In genomic region chrX:139929876-139930275, GRCh38 we compare ENCODE assay signal across 14 cellular contexts. TPM values are rescaled to one million over a fixed set of nuclear protein-coding genes. Genes with fewer than 3 reads are reported as not detected.
DNase-seq lines count a peak whose midpoint lies in the region; ATAC-seq and TF ChIP-seq lines count a peak whose summit lies in the region.
"Had no signal": no experiment of that assay in that cellular context is flagged by ENCODE, and none has a peak within 500 bp of the region (broad histone marks: within the 10 kb centered on the region; RNA-seq: fewer than 3 reads in every experiment).

No MANE protein-coding gene starts in this region.

- no peaks in the 10 kb centered on the region for H3K9me3 Mint-ChIP-seq in activated B cell treated with CpG ODN at 0.5 μM for 24 hours
- no peaks in the 10 kb centered on the region for H3K9me3 Mint-ChIP-seq in activated CD4-positive, alpha-beta memory T cell treated with anti-CD3 and anti-CD28 coated beads, Interleukin-2, amount 10 ng/mL, durations not matched to agents 7 days and 5 days
- H3K9me3 Mint-ChIP-seq: stimulated activated naive B cell treated with anti-CD40 and anti-IgM and Interleukin-4, amounts not matched to agents 10 μg/mL and 1 μg/mL and 100 μg/mL, for 72 hours had no signal

- DNase-seq in HFF-Myc (ENCODE audit: extremely low read depth, low read depth) (no peak), activated B cell treated with CpG ODN at 0.5 μM for 24 hours (no peak), right lobe of liver (no peak), NCI-H1694 (lab: John Stamatoyannopoulos, UW) (no peak), islet precursor cell (no peak)
- no peak for DNase-seq in activated CD4-positive, alpha-beta memory T cell treated with anti-CD3 and anti-CD28 coated beads, Interleukin-2, amount 10 ng/mL, durations not matched to agents 7 days and 5 days
- DNase-seq: HCEC 1CT; left cardiac atrium; SIG-M5; stimulated activated CD4-positive, alpha-beta T cell treated with anti-CD3 and anti-CD28 coated beads, Interleukin-2, amount 100 ng/mL, for 24 hours; stimulated activated naive B cell treated with anti-CD40 and anti-IgM and Interleukin-4, amounts not matched to agents 10 μg/mL and 1 μg/mL and 100 μg/mL, for 72 hours had no signal

- H3K4me3 ChIP-seq in BLaER1 treated with 17β-estradiol and CSF1 and Interleukin-3, amounts not matched to agents 10 nM and 100 nM: peak overlapping the region in 8 of 10 experiments; percentile 77 to 82 (median 78); a peak in 12 of 20 replicates
- H3K4me3 ChIP-seq in HFF-Myc (replicated peaks; ENCODE audit: low read depth, low read length): peak overlapping the region; percentile 63
- peak overlapping the region in 2 of 3 donors; percentile 69 to 77 for H3K4me3 ChIP-seq in right lobe of liver

- no peak overlapping the region for H3K27ac ChIP-seq in BLaER1 treated with 17β-estradiol and CSF1 and Interleukin-3, amounts not matched to agents 10 nM and 100 nM
- no peak overlapping the region for H3K27ac ChIP-seq in right lobe of liver

- peaks cover 14 to 69% (median 54%) of the 10 kb centered on the region in 11 experiments; a peak in 19 of 22 replicates for H4K20me1 ChIP-seq in BLaER1 treated with 17β-estradiol and CSF1 and Interleukin-3, amounts not matched to agents 10 nM and 100 nM

- no peak for TF ChIP-seq POLR2A in right lobe of liver (IDR thresholded peaks at IDR 0.05)

- H3K27me3 Mint-ChIP-seq in activated B cell treated with CpG ODN at 0.5 μM for 24 hours: no peaks in the 10 kb centered on the region
- H3K27me3 Mint-ChIP-seq in activated CD4-positive, alpha-beta memory T cell treated with anti-CD3 and anti-CD28 coated beads, Interleukin-2, amount 10 ng/mL, durations not matched to agents 7 days and 5 days: no peaks in the 10 kb centered on the region
- H3K27me3 Mint-ChIP-seq: stimulated activated naive B cell treated with anti-CD40 and anti-IgM and Interleukin-4, amounts not matched to agents 10 μg/mL and 1 μg/mL and 100 μg/mL, for 72 hours had no signal

- no peaks in the 10 kb centered on the region for H3K36me3 Mint-ChIP-seq in activated B cell treated with CpG ODN at 0.5 μM for 24 hours (ENCODE audit: low read depth)
- peaks cover 4% of the 10 kb centered on the region for H3K36me3 Mint-ChIP-seq in activated CD4-positive, alpha-beta memory T cell treated with anti-CD3 and anti-CD28 coated beads, Interleukin-2, amount 10 ng/mL, durations not matched to agents 7 days and 5 days (ENCODE audit: low read depth)

- H3K4me1 ChIP-seq in BLaER1 treated with 17β-estradiol and CSF1 and Interleukin-3, amounts not matched to agents 10 nM and 100 nM: peaks cover 15 to 24% (median 18%) of the 10 kb centered on the region in 10 experiments; a peak in 18 of 20 replicates
- H3K4me1 ChIP-seq in right lobe of liver: peaks cover 0 to 4% (median under 1%) of the 10 kb centered on the region in 4 donors

- WGBS in right lobe of liver (ENCODE audit: insufficient coverage, low coverage, low lambda C conversion rate, missing lambda C conversion rate): 29% methylated on average over 5 of the region's 5 CpGs

- ATAC-seq in activated B cell treated with CpG ODN at 0.5 μM for 24 hours (ENCODE audit: low read depth) (no peak), right lobe of liver (no peak), GM21619 (IDR thresholded peaks at IDR 0.05; ENCODE audit: unreplicated experiment) (no peak)
- ATAC-seq: left cardiac atrium; stimulated activated naive B cell treated with anti-CD40 and anti-IgM and Interleukin-4, amounts not matched to agents 10 μg/mL and 1 μg/mL and 100 μg/mL, for 72 hours had no signal

- H3K27me3 ChIP-seq in BLaER1 treated with 17β-estradiol and CSF1 and Interleukin-3, amounts not matched to agents 10 nM and 100 nM: peaks cover 64 to 79% (median 66%) of the 10 kb centered on the region in 11 experiments
- no peaks in the 10 kb centered on the region for H3K27me3 ChIP-seq in right lobe of liver

- CTCF ChIA-PET in activated B cell treated with CpG ODN at 0.5 μM for 24 hours (lab: Charles Lee): interaction anchor here (0.9 kb wide), 1 partner anchor 32 kb away, joined by 3 read pairs; no protein-coding TSS in a partner anchor
- CTCF ChIA-PET in activated CD4-positive, alpha-beta memory T cell treated with anti-CD3 and anti-CD28 coated beads, Interleukin-2, amount 10 ng/mL, durations not matched to agents 7 days and 5 days (lab: Charles Lee): no interaction called here

- H3K4me1 Mint-ChIP-seq in activated B cell treated with CpG ODN at 0.5 μM for 24 hours: peaks cover 25% of the 10 kb centered on the region
- H3K4me1 Mint-ChIP-seq in activated CD4-positive, alpha-beta memory T cell treated with anti-CD3 and anti-CD28 coated beads, Interleukin-2, amount 10 ng/mL, durations not matched to agents 7 days and 5 days: peaks cover 19% of the 10 kb centered on the region

- peak overlapping the region; percentile 56 to 82 (median 68) for H3K4me2 ChIP-seq in BLaER1 treated with 17β-estradiol and CSF1 and Interleukin-3, amounts not matched to agents 10 nM and 100 nM

- POLR2A ChIA-PET in activated B cell treated with CpG ODN at 0.5 μM for 24 hours (lab: Charles Lee): no interaction called here
- POLR2A ChIA-PET in activated CD4-positive, alpha-beta memory T cell treated with anti-CD3 and anti-CD28 coated beads, Interleukin-2, amount 10 ng/mL, durations not matched to agents 7 days and 5 days (lab: Charles Lee): no interaction called here

- peaks cover 0 to 17% (median 4%) of the 10 kb centered on the region in 11 experiments; a peak in 9 of 22 replicates for H3K9me3 ChIP-seq in BLaER1 treated with 17β-estradiol and CSF1 and Interleukin-3, amounts not matched to agents 10 nM and 100 nM (replicated peaks in 1 of 11)
- no peaks in the 10 kb centered on the region for H3K9me3 ChIP-seq in right lobe of liver

- TF ChIP-seq CTCF in HFF-Myc (IDR thresholded peaks at IDR 0.05; ENCODE audit: low read depth, low read length, missing control alignments) (no peak), activated B cell treated with CpG ODN at 0.5 μM for 24 hours (IDR thresholded peaks at IDR 0.05) (no peak), right lobe of liver (IDR thresholded peaks at IDR 0.05) (no peak)

- no peaks in the 10 kb centered on the region for H3K36me3 ChIP-seq in BLaER1 treated with 17β-estradiol and CSF1 and Interleukin-3, amounts not matched to agents 10 nM and 100 nM
- no peaks in the 10 kb centered on the region for H3K36me3 ChIP-seq in right lobe of liver

- intact Hi-C loops in activated B cell treated with CpG ODN at 0.5 μM for 24 hours (cut with micrococcal nuclease): loop anchor here (5.0 to 10.0 kb wide), 4 partner anchors 38 to 378 kb away; no protein-coding TSS in a partner anchor
- intact Hi-C loops in right lobe of liver (cut with DNase I): no loop called here

- no peak overlapping the region for H3K27ac Mint-ChIP-seq in activated B cell treated with CpG ODN at 0.5 μM for 24 hours
- H3K27ac Mint-ChIP-seq in activated CD4-positive, alpha-beta memory T cell treated with anti-CD3 and anti-CD28 coated beads, Interleukin-2, amount 10 ng/mL, durations not matched to agents 7 days and 5 days: no peak overlapping the region
- H3K27ac Mint-ChIP-seq: stimulated activated naive B cell treated with anti-CD40 and anti-IgM and Interleukin-4, amounts not matched to agents 10 μg/mL and 1 μg/mL and 100 μg/mL, for 72 hours had no signal

- peak overlapping the region in 6 of 11 experiments; percentile 93 to 97 (median 95); a peak in 7 of 22 replicates for H3K9ac ChIP-seq in BLaER1 treated with 17β-estradiol and CSF1 and Interleukin-3, amounts not matched to agents 10 nM and 100 nM

- H3K4me3 Mint-ChIP-seq in activated B cell treated with CpG ODN at 0.5 μM for 24 hours: peak overlapping the region; percentile 81
- no peak overlapping the region for H3K4me3 Mint-ChIP-seq in activated CD4-positive, alpha-beta memory T cell treated with anti-CD3 and anti-CD28 coated beads, Interleukin-2, amount 10 ng/mL, durations not matched to agents 7 days and 5 days

RNA-seq across cellular contexts. Expression of gene ATP11C, which starts 3.0 kb away (rescaled TPM):
- total RNA-seq in activated B cell treated with CpG ODN at 0.5 μM for 24 hours (19.7 and 21.3 TPM in 2 replicates), right lobe of liver (10 to 100 TPM; 21.4 to 34.0 (median 29.1) TPM)
- 10 to 100 TPM; 11.3 to 12.3 TPM for total RNA-seq in activated CD4-positive, alpha-beta memory T cell treated with anti-CD3 and anti-CD28 coated beads, Interleukin-2, amount 10 ng/mL, durations not matched to agents 7 days and 5 days

RNA-seq across cellular contexts. Expression of gene CXorf66, which starts 35.4 kb away (rescaled TPM):
- not detected in 2 replicates for total RNA-seq in activated B cell treated with CpG ODN at 0.5 μM for 24 hours
- total RNA-seq in right lobe of liver: under 1 TPM in 1 of 6 experiments, not detected in 5; 0.18 TPM
- not detected for total RNA-seq in activated CD4-positive, alpha-beta memory T cell treated with anti-CD3 and anti-CD28 coated beads, Interleukin-2, amount 10 ng/mL, durations not matched to agents 7 days and 5 days
- total RNA-seq: left cardiac atrium, NCI-H460 had no signal
